8 cellular contexts compared by ENCODE assay signal in genomic region chr6:21935561-21936028, GRCh38.
A peak's percentile ranks its signal among the peaks of the same experiment; 100 is the strongest.
DNase-seq lines count a peak whose midpoint lies in the region; ATAC-seq and TF ChIP-seq lines count a peak whose summit lies in the region.

No MANE protein-coding gene starts in this region.

- H3K9me3 Mint-ChIP-seq in HFFc6 = no peaks in the 10 kb centered on the region
- no peaks in the 10 kb centered on the region for H3K9me3 Mint-ChIP-seq in natural killer cell treated with Interleukin-12 subunit alpha and Interleukin-12 subunit beta and Interleukin-15 and Interleukin-18, amount 100 ng/mL, for 72 hours

- TF ChIP-seq CTCF in HFFc6 (IDR thresholded peaks at IDR 0.05) (peak; percentile 87), gastroesophageal sphincter (IDR thresholded peaks at IDR 0.05) (peak; percentile 12 to 60 (median 27)), transverse colon (IDR thresholded peaks at IDR 0.05) (peak; percentile 47 to 59 (median 52))

- H3K36me3 ChIP-seq in gastroesophageal sphincter (no peaks in the 10 kb centered on the region), transverse colon (no peaks in the 10 kb centered on the region)

- no peak overlapping the region for H3K4me3 Mint-ChIP-seq in HFFc6
- H3K4me3 Mint-ChIP-seq in natural killer cell treated with Interleukin-12 subunit alpha and Interleukin-12 subunit beta and Interleukin-15 and Interleukin-18, amount 100 ng/mL, for 72 hours = no peak overlapping the region

- no peak overlapping the region for H3K27ac Mint-ChIP-seq in HFFc6
- no peak overlapping the region for H3K27ac Mint-ChIP-seq in natural killer cell treated with Interleukin-12 subunit alpha and Interleukin-12 subunit beta and Interleukin-15 and Interleukin-18, amount 100 ng/mL, for 72 hours

- TF ChIP-seq POLR2A in gastroesophageal sphincter (IDR thresholded peaks at IDR 0.05) = no peak
- TF ChIP-seq POLR2A in transverse colon (IDR thresholded peaks at IDR 0.05) = no peak

- no peak overlapping the region for H3K4me3 ChIP-seq in gastroesophageal sphincter
- H3K4me3 ChIP-seq in transverse colon = no peak overlapping the region

- no peak for ATAC-seq in gastroesophageal sphincter
- no peak for ATAC-seq in natural killer cell treated with Interleukin-12 subunit alpha and Interleukin-12 subunit beta and Interleukin-15 and Interleukin-18, amount 100 ng/mL, for 72 hours

- 45 to 66% methylated on average over 2 of the region's 2 CpGs for WGBS in gastroesophageal sphincter (ENCODE audit: low coverage in 1 of 2), 2 donors
- WGBS in transverse colon (ENCODE audit: low coverage in 1 of 2), 2 donors = 30 to 31% methylated on average over 2 of the region's 2 CpGs

- H3K4me1 Mint-ChIP-seq in HFFc6 (ENCODE audit: low read depth) = peaks cover 13% of the 10 kb centered on the region
- peaks cover 0 to 11% of the 10 kb centered on the region in 2 donors for H3K4me1 Mint-ChIP-seq in natural killer cell treated with Interleukin-12 subunit alpha and Interleukin-12 subunit beta and Interleukin-15 and Interleukin-18, amount 100 ng/mL, for 72 hours (ENCODE audit: low read depth in 2 of 2)

- intact Hi-C loops in transverse colon (cut with DNase I; ENCODE audit: low total_unique reads) = no loop called here

- 0 out of 2 replicates have a peak, but pooled peaks cover 5% of the 10 kb centered on the region for H3K36me3 Mint-ChIP-seq in HFFc6 (ENCODE audit: low read depth)
- no peaks in the 10 kb centered on the region for H3K36me3 Mint-ChIP-seq in natural killer cell treated with Interleukin-12 subunit alpha and Interleukin-12 subunit beta and Interleukin-15 and Interleukin-18, amount 100 ng/mL, for 72 hours

- H3K27ac ChIP-seq in gastroesophageal sphincter (no peak overlapping the region), transverse colon (no peak overlapping the region)

- in situ Hi-C loops in transverse colon (cut with MboI; ENCODE audit: low pct_ligation_motif_present in 1 of 4, low pct_unique_long_range_greater_than_20kb in 1 of 4, low sequenced_read_pairs in 3 of 4) = no loop called here

- DNase-seq in DMS 273 (lab: John Stamatoyannopoulos, UW; ENCODE audit: unreplicated experiment) (peak; percentile 64), DMS 273 treated with DMSO at 0.1 percent for 48 hours (lab: John Stamatoyannopoulos, UW) (no peak), HFFc6 (peak; percentile 53), RPMI8226 (peak; percentile 45), transverse colon (peak; percentile 32), DMS153 (lab: John Stamatoyannopoulos, UW) (no peak)
- no peak for DNase-seq in natural killer cell treated with Interleukin-12 subunit alpha and Interleukin-12 subunit beta and Interleukin-15 and Interleukin-18, amount 100 ng/mL, for 72 hours (ENCODE audit: low spot score)

- TF ChIP-seq EP300 in gastroesophageal sphincter (IDR thresholded peaks at IDR 0.05) = no peak
- TF ChIP-seq EP300 in transverse colon (IDR thresholded peaks at IDR 0.05; ENCODE audit: low read depth) = no peak

- H3K4me1 ChIP-seq in gastroesophageal sphincter (no peaks in the 10 kb centered on the region), transverse colon (no peaks in the 10 kb centered on the region)

- no peaks in the 10 kb centered on the region for H3K27me3 ChIP-seq in gastroesophageal sphincter
- H3K27me3 ChIP-seq in transverse colon = no peaks in the 10 kb centered on the region

- H3K9me3 ChIP-seq in gastroesophageal sphincter (peaks cover 0 to 8% (median 0%) of the 10 kb centered on the region in 3 donors), transverse colon (peaks cover 0 to 3% of the 10 kb centered on the region in 2 donors)

- H3K27me3 Mint-ChIP-seq in HFFc6 (ENCODE audit: insufficient read depth) = no peaks in the 10 kb centered on the region
- no peaks in the 10 kb centered on the region for H3K27me3 Mint-ChIP-seq in natural killer cell treated with Interleukin-12 subunit alpha and Interleukin-12 subunit beta and Interleukin-15 and Interleukin-18, amount 100 ng/mL, for 72 hours

Comparison
In these comparisons a context has a peak if more than half of its experiments do, and no peak if none do; other contexts are left out.
1. DNase-seq: peak in DMS 273 (single experiment), HFFc6 (single experiment), RPMI8226 (single experiment) and transverse colon (single experiment); none in DMS 273 treated with DMSO at 0.1 percent for 48 hours (single experiment), DMS153 (single experiment) and natural killer cell treated with Interleukin-12 subunit alpha and Interleukin-12 subunit beta and Interleukin-15 and Interleukin-18, amount 100 ng/mL, for 72 hours (single experiment).
2. CTCF ChIP-seq: peak in every context shown above with its lines; median percentile 87 in HFFc6; 52 in transverse colon; 27 in gastroesophageal sphincter.